In genomic region chr3:34863485-34863884, GRCh38 we compare ENCODE assay signal across 20 cellular contexts.
"Had no signal": no experiment of that assay in that cellular context is flagged by ENCODE, and none has a peak within 500 bp of the region (broad histone marks: within the 10 kb centered on the region; RNA-seq: fewer than 3 reads in every experiment).

No MANE protein-coding gene starts in this region.

- H3K27ac ChIP-seq: gastroesophageal sphincter, neutrophil, parathyroid adenoma, sigmoid colon, thoracic aorta, upper lobe of right lung had no signal

- H2AFZ ChIP-seq: parathyroid adenoma had no signal

- ATAC-seq: activated CD8-positive, alpha-beta T cell treated with anti-CD3 and anti-CD28 coated beads for 36 hours; activated T-cell treated with anti-CD3 and anti-CD28 coated beads, Interleukin-2, amount 50 U/mL, for 72 hours; gastroesophageal sphincter; left ventricle myocardium superior; natural killer cell; T-helper 17 cell; upper lobe of right lung; WTC11 had no signal

- H3K4me1 Mint-ChIP-seq: memory B cell, natural killer cell, T-helper 17 cell had no signal

- H3K36me3 ChIP-seq: gastroesophageal sphincter, neutrophil, sigmoid colon, thoracic aorta, upper lobe of right lung had no signal

- DNase-seq: activated CD4-positive, alpha-beta T cell treated with anti-CD3 and anti-CD28 coated beads for 4 hours; activated CD8-positive, alpha-beta memory T cell treated with anti-CD3 and anti-CD28 coated beads, Interleukin-2, amount 50 U/mL, for 48 hours; activated CD8-positive, alpha-beta T cell treated with anti-CD3 and anti-CD28 coated beads for 36 hours; activated gamma-delta T cell; activated T-cell treated with anti-CD3 and anti-CD28 coated beads, Interleukin-2, amount 50 U/mL, for 72 hours; cortex of kidney; effector CD8-positive, alpha-beta T cell; left ventricle myocardium superior; natural killer cell; sigmoid colon; stimulated activated CD4-positive, alpha-beta T cell treated with anti-CD3 and anti-CD28 coated beads, Interleukin-1b, Interleukin-23, amount 100 ng/mL, for 48 hours; T-helper 17 cell; upper lobe of right lung had no signal

- H3K36me3 Mint-ChIP-seq: activated naive CD8-positive, alpha-beta T cell; memory B cell; natural killer cell; WTC11 had no signal

- H3K9me3 ChIP-seq: gastroesophageal sphincter, neutrophil, sigmoid colon, thoracic aorta, upper lobe of right lung had no signal

- H3K27me3 ChIP-seq: gastroesophageal sphincter, neutrophil, sigmoid colon, upper lobe of right lung had no signal

- H3K27me3 Mint-ChIP-seq: activated CD8-positive, alpha-beta T cell treated with anti-CD3 and anti-CD28 coated beads for 36 hours; activated naive CD8-positive, alpha-beta T cell; memory B cell; T-helper 17 cell had no signal

- H3K4me3 Mint-ChIP-seq: activated CD8-positive, alpha-beta T cell treated with anti-CD3 and anti-CD28 coated beads for 36 hours; activated naive CD8-positive, alpha-beta T cell; activated T-cell treated with anti-CD3 and anti-CD28 coated beads, Interleukin-2, amount 50 U/mL, for 72 hours; memory B cell; natural killer cell; T-helper 17 cell; WTC11 had no signal

- H3K9me3 Mint-ChIP-seq: activated CD8-positive, alpha-beta T cell treated with anti-CD3 and anti-CD28 coated beads for 36 hours; WTC11 had no signal

- H3K4me1 ChIP-seq: gastroesophageal sphincter, parathyroid adenoma, sigmoid colon, upper lobe of right lung had no signal

- H3K9ac ChIP-seq: parathyroid adenoma had no signal

- H3K27ac Mint-ChIP-seq: activated CD8-positive, alpha-beta T cell treated with anti-CD3 and anti-CD28 coated beads for 36 hours; activated naive CD8-positive, alpha-beta T cell; activated T-cell treated with anti-CD3 and anti-CD28 coated beads, Interleukin-2, amount 50 U/mL, for 72 hours; memory B cell; natural killer cell; T-helper 17 cell; WTC11 had no signal

- H3K4me3 ChIP-seq: gastroesophageal sphincter, sigmoid colon, thoracic aorta, upper lobe of right lung had no signal

- H3K79me2 ChIP-seq: parathyroid adenoma had no signal
